12 cellular contexts compared by ENCODE assay signal in genomic region chr7:77006127-77007110, GRCh38. TPM values are rescaled to one million over a fixed set of nuclear protein-coding genes. Genes with fewer than 3 reads are reported as not detected.
"Had no signal": no experiment of that assay in that cellular context is flagged by ENCODE, and none has a peak within 500 bp of the region (broad histone marks: within the 10 kb centered on the region; RNA-seq: fewer than 3 reads in every experiment).

No MANE protein-coding gene starts in this region.

RNA-seq across cellular contexts. Expression of gene SPDYE17, which starts 25.7 kb away (rescaled TPM):
- total RNA-seq: activated CD4-positive, alpha-beta memory T cell treated with anti-CD3 and anti-CD28 coated beads for 36 hours; activated CD8-positive, alpha-beta memory T cell treated with anti-CD3 and anti-CD28 coated beads, Interleukin-2, amount 10 ng/mL, durations not matched to agents 7 days and 5 days; activated naive CD4-positive, alpha-beta T cell treated with anti-CD3 and anti-CD28 coated beads for 36 hours; activated T-helper 2 cell treated with anti-CD3 and anti-CD28 coated beads, Interferon-gamma antibody, Interleukin-2, Interleukin-4, amounts not matched to agents 10 μg/mL and 5 μg/mL and 100 μg/mL, durations not matched to agents 14 hours and 24 hours and 36 hours; astrocyte; cardiac muscle cell; lower leg skin; mesothelial cell of epicardium; myocyte; temporal lobe; urinary bladder had no signal
- polyA plus RNA-seq: cardiac muscle cell, small intestine, urinary bladder had no signal

RNA-seq across cellular contexts. Expression of gene SPDYE18, which starts 55.9 kb away (rescaled TPM):
- total RNA-seq: activated CD4-positive, alpha-beta memory T cell treated with anti-CD3 and anti-CD28 coated beads for 36 hours; astrocyte; myocyte had no signal
